ENCODE assay signal across 8 cellular contexts in the genomic region with DNA sequence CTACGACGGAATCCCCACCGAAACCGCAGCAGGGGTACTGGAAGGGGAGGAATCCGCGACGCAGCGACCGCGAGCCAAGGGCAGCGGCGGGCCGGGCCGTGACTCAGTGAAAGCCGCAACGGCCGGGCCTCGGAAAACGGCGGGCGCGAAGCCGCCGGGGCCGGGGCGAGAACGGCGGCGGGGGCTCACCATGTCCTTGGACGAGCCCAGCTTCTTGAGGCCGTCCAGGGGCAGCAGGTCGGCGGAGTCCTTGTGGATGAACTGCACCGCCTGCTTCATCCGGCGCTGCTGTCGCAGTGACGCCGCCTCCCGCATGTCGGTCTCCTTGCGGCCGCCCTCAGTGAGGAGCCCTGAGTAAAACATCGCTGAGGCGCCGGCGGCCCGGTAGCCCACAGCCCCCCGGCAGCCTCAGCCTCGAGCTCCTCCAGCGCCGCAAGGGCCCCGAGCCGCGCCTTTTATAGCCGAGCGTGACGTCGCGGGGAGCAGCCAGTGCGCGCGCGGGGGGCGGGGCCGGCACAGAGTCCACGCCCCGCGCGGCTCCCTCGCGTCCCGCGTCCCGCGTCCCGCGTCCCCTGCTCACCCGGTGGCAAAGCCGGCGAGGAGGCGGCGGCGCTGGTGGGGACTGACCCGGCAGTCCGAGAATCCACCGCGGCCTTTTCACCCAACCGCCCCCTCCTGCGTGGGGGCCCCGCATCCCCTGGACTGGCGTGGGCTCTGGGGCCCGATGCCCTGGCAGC. TPM values are rescaled to one million over a fixed set of nuclear protein-coding genes. Genes with fewer than 3 reads are reported as not detected.
DNase-seq lines count a peak whose midpoint lies in the region; ATAC-seq and TF ChIP-seq lines count a peak whose summit lies in the region.

A gene (minus strand): TSS at position 429 of the 737 bp plus-strand sequence. CDS start 66 bp downstream, at position 363.

- H3K9me3 ChIP-seq in A673 (ENCODE audit: low read depth, low read length, poor library complexity, severe bottlenecking) (no peaks in the 10 kb centered on the region), right lobe of liver (no peaks in the 10 kb centered on the region)

- H3K27me3 ChIP-seq in A673 (replicated peaks; ENCODE audit: insufficient read depth, low read depth, low read length, poor library complexity): peaks cover 42% of the 10 kb centered on the region
- H3K27me3 ChIP-seq in right lobe of liver: peaks cover 0 to 28% of the 10 kb centered on the region in 2 donors

- BruUV-seq in A673 (replicated peaks; lab: Mats Ljungman, UMichigan): no TSS peak

- TF ChIP-seq CTCF in A673 (conservative IDR thresholded peaks at IDR 0.05; ENCODE audit: low read depth, low read length) (no peak), right lobe of liver (IDR thresholded peaks at IDR 0.05) (no peak)

- CTCF ChIA-PET in A673 (lab: Charles Lee): interaction anchor here (0.6 kb wide), 1 partner anchor 12 kb away, joined by 3 read pairs; no protein-coding TSS in a partner anchor

- H3K4me1 ChIP-seq in A673 (ENCODE audit: insufficient read depth, low read length, poor library complexity, severe bottlenecking) (peaks cover 14% of the 10 kb centered on the region), right lobe of liver (peaks cover 0 to 14% (median 6%) of the 10 kb centered on the region in 4 donors)

- intact Hi-C loops in A673 (cut with micrococcal nuclease; ENCODE audit: unreplicated experiment): no loop called here
- intact Hi-C loops in right lobe of liver (cut with DNase I): no loop called here

- no peak for TF ChIP-seq POLR2A in right lobe of liver (IDR thresholded peaks at IDR 0.05)

- 3% methylated on average over 8 of the region's 93 CpGs for WGBS in right lobe of liver (ENCODE audit: insufficient coverage, low coverage, low lambda C conversion rate, missing lambda C conversion rate)

- H3K27ac ChIP-seq in A673 (ENCODE audit: low read depth, low read length, poor library complexity, severe bottlenecking) (no peak within 1 kb of the TSS), right lobe of liver (no peak within 1 kb of the TSS)

- H3K4me3 ChIP-seq in A673 (ENCODE audit: low read depth, low read length, poor library complexity, severe bottlenecking): peak within 1 kb of the TSS; percentile 26
- H3K4me3 ChIP-seq in right lobe of liver: peak within 1 kb of the TSS; percentile 7 to 48 (median 16)

- peak; percentile 74 for DNase-seq in A673 (ENCODE audit: low spot score)
- peak; percentile 26 for DNase-seq in NCI-H2171 treated with DMSO at 0.1 percent for 48 hours (lab: John Stamatoyannopoulos, UW)
- DNase-seq in activated CD4-positive, alpha-beta T cell treated with anti-CD3 and anti-CD28 coated beads, Interleukin-2, amount 50 U/mL, for 48 hours: peak; percentile 64 to 69
- peak; percentile 66 for DNase-seq in dermis blood vessel endothelial cell
- DNase-seq in right lobe of liver: peak; percentile 58 to 67 (median 65)
- DNase-seq in stimulated activated CD4-positive, alpha-beta T cell treated with anti-CD3 and anti-CD28 coated beads, Interleukin-2, amount 100 ng/mL, for 4 hours (ENCODE audit: low read depth): peak; percentile 69

- ATAC-seq in GM19463 (IDR thresholded peaks at IDR 0.05; ENCODE audit: unreplicated experiment) (peak; percentile 71), right lobe of liver (peak; percentile 63 to 82 (median 75)), HG03045 (IDR thresholded peaks at IDR 0.05; ENCODE audit: unreplicated experiment) (no peak)

- POLR2A ChIA-PET in A673 (lab: Charles Lee; ENCODE audit: low non-redundant PET): no interaction called here

- no peaks in the 10 kb centered on the region for H3K36me3 ChIP-seq in A673 (ENCODE audit: insufficient read depth, low read length, poor library complexity, severe bottlenecking)
- H3K36me3 ChIP-seq in right lobe of liver: no peaks in the 10 kb centered on the region

RNA-seq across cellular contexts. Expression of the gene that starts here (rescaled TPM):
- 1.6 and 2.2 TPM in 2 replicates for total RNA-seq in A673 (2021)
- 1.2 and 2.0 TPM in 2 replicates for total RNA-seq in dermis blood vessel endothelial cell
- under 1 TPM in 4 of 6 experiments, not detected in 2; 0.31 to 0.84 (median 0.37) TPM for total RNA-seq in right lobe of liver

Comparison
In these comparisons a context has a peak if more than half of its experiments do, and no peak if none do; other contexts are left out.
1. Peak in DNase-seq, ATAC-seq and H3K4me3 ChIP-seq in right lobe of liver; RNA of the gene not detected or under 1 TPM.